ENCODE assay signal across 27 cellular contexts in genomic region chr17:39996789-39997188, GRCh38. TPM values are rescaled to one million over a fixed set of nuclear protein-coding genes. Genes with fewer than 3 reads are reported as not detected.
A peak's percentile ranks its signal among the peaks of the same experiment; 100 is the strongest.
DNase-seq lines count a peak whose midpoint lies in the region; ATAC-seq and TF ChIP-seq lines count a peak whose summit lies in the region.
"Had no signal": no experiment of that assay in that cellular context is flagged by ENCODE, and none has a peak within 500 bp of the region (broad histone marks: within the 10 kb centered on the region; RNA-seq: fewer than 3 reads in every experiment).

No MANE protein-coding gene starts in this region.

- in situ Hi-C loops in ACHN (cut with HindIII; ENCODE audit: low pct_ligation_motif_present, low pct_unique_long_range_greater_than_20kb, low sequenced_read_pairs): no loop called here

- no peak overlapping the region for H3K14ac ChIP-seq in mesenchymal stem cell (ENCODE audit: low read length in 2 of 2)

- ATAC-seq in heart left ventricle: peak in 3 of 4 donors; percentile 40 to 73 (median 58)
- ATAC-seq: activated naive CD8-positive, alpha-beta T cell treated with anti-CD3 and anti-CD28 coated beads, Interleukin-2, amount 50 U/mL, for 24 hours; effector memory CD8-positive, alpha-beta T cell; stimulated activated naive CD8-positive, alpha-beta T cell treated with anti-CD3 and anti-CD28 coated beads, Interleukin-15, Interleukin-2, amounts not matched to agents 100 U/mL and 50 U/mL, for 24 hours; WTC11 had no signal

- no peak overlapping the region for H3K18ac ChIP-seq in mesenchymal stem cell (ENCODE audit: low read depth in 1 of 2, low read length in 2 of 2)

- H3K27ac ChIP-seq in WERI-Rb-1: peak overlapping the region; percentile 24; the same call in 1 of the 2 replicates
- peak overlapping the region in 1 of 12 donors; percentile 17 for H3K27ac ChIP-seq in heart left ventricle
- H3K27ac ChIP-seq in mesenchymal stem cell (ENCODE audit: low read length, poor library complexity, severe bottlenecking): no peak overlapping the region
- H3K27ac ChIP-seq in vagina: peak overlapping the region; percentile 36
- H3K27ac ChIP-seq: thyroid gland had no signal

- H3K27me3 ChIP-seq in WERI-Rb-1 (ENCODE audit: insufficient read depth, low read depth, severe bottlenecking) (no peaks in the 10 kb centered on the region), heart left ventricle (no peaks in the 10 kb centered on the region), mesenchymal stem cell (ENCODE audit: control insufficient read depth in 1 of 2, insufficient read depth in 1 of 2, low read length in 2 of 2) (no peaks in the 10 kb centered on the region), vagina (no peaks in the 10 kb centered on the region)
- H3K27me3 ChIP-seq: MG63, thyroid gland had no signal

- H4K8ac ChIP-seq in mesenchymal stem cell (ENCODE audit: low read length): no peak overlapping the region

- H2AFZ ChIP-seq in mesenchymal stem cell (ENCODE audit: low read depth, low read length): no peak overlapping the region

- TF ChIP-seq CTCF in WERI-Rb-1 (IDR thresholded peaks at IDR 0.05; ENCODE audit: low read depth, low read length) (no peak), heart left ventricle (IDR thresholded peaks at IDR 0.05) (no peak), vagina (IDR thresholded peaks at IDR 0.05) (no peak)

- H3K79me1 ChIP-seq in mesenchymal stem cell (replicated peaks; ENCODE audit: low read length, poor library complexity, severe bottlenecking): peaks cover 8% of the 10 kb centered on the region

- H3K9me3 ChIP-seq in WERI-Rb-1 (ENCODE audit: severe bottlenecking): no peaks in the 10 kb centered on the region
- no peaks in the 10 kb centered on the region for H3K9me3 ChIP-seq in heart left ventricle
- no peaks in the 10 kb centered on the region for H3K9me3 ChIP-seq in mesenchymal stem cell (ENCODE audit: control insufficient read depth, low read length)
- H3K9me3 ChIP-seq in vagina: no peaks in the 10 kb centered on the region
- H3K9me3 ChIP-seq: MG63, thyroid gland had no signal

- no peak overlapping the region for H3K4me2 ChIP-seq in mesenchymal stem cell (ENCODE audit: low read length, poor library complexity, severe bottlenecking)

- H3K36me3 ChIP-seq in WERI-Rb-1 (peaks cover 69% of the 10 kb centered on the region), heart left ventricle (peaks cover 0 to 77% (median 67%) of the 10 kb centered on the region in 9 donors), mesenchymal stem cell (ENCODE audit: control insufficient read depth in 1 of 2, insufficient read depth in 2 of 2, low read depth in 1 of 2, low read length in 2 of 2) (peaks cover 63% of the 10 kb centered on the region in 2 experiments), vagina (peaks cover 0 to 54% of the 10 kb centered on the region in 2 donors)

- H3K9ac ChIP-seq in mesenchymal stem cell (ENCODE audit: low read length): peak overlapping the region; percentile 1

- H2BK5ac ChIP-seq in mesenchymal stem cell (ENCODE audit: low read depth, low read length, poor library complexity, severe bottlenecking): no peak overlapping the region

- H3K4me1 ChIP-seq in heart left ventricle (peaks cover 0 to 11% (median 0%) of the 10 kb centered on the region in 12 donors), mesenchymal stem cell (ENCODE audit: control insufficient read depth, insufficient read depth, low read depth, low read length) (no peaks in the 10 kb centered on the region), vagina (peaks cover 35% of the 10 kb centered on the region)
- H3K4me1 ChIP-seq: thyroid gland had no signal

- no peak overlapping the region for H3K4ac ChIP-seq in mesenchymal stem cell (ENCODE audit: low read depth in 1 of 2, low read length in 2 of 2)

- no peak overlapping the region for H2BK15ac ChIP-seq in mesenchymal stem cell (ENCODE audit: low read depth, poor library complexity, severe bottlenecking)

- WGBS in heart left ventricle, 4 donors: 37 to 52% (median 44%) methylated on average over 6 of the region's 6 CpGs
- 81% methylated on average over 6 of the region's 6 CpGs for WGBS in mesenchymal stem cell

- DNase-seq in WERI-Rb-1 (peak; percentile 60), heart left ventricle (peak in 1 of 5 donors; percentile 54), mesenchymal stem cell (no peak), vagina (ENCODE audit: extremely low spot score in 2 of 2) (no peak), GM19238 (ENCODE audit: insufficient read length, low spot score) (no peak), ACHN (no peak)
- no peak for DNase-seq in activated T-cell treated with anti-CD3 and anti-CD28 coated beads, Interleukin-2, amount 50 U/mL, for 1 hour
- DNase-seq: activated effector memory CD4-positive, alpha-beta T cell treated with Interleukin-2 at 50 U/mL for 16 hours; activated naive CD8-positive, alpha-beta T cell treated with anti-CD3 and anti-CD28 coated beads, Interleukin-2, amount 50 U/mL, for 24 hours; CD4-positive, alpha-beta memory T cell; DMS153; effector memory CD8-positive, alpha-beta T cell; GOT3; islet precursor cell; MG63; NCI-H2081; OCI-M1; retina; SHP77; stimulated activated naive CD8-positive, alpha-beta T cell treated with anti-CD3 and anti-CD28 coated beads, Interleukin-15, Interleukin-2, amounts not matched to agents 100 U/mL and 50 U/mL, for 24 hours; T-helper 9 cell; thyroid gland had no signal

- H4K91ac ChIP-seq in mesenchymal stem cell (ENCODE audit: low read length): no peak overlapping the region

- TF ChIP-seq POLR2A in heart left ventricle (IDR thresholded peaks at IDR 0.05): no peak
- TF ChIP-seq POLR2A in vagina (IDR thresholded peaks at IDR 0.05): no peak

- H2BK12ac ChIP-seq in mesenchymal stem cell (ENCODE audit: low read length in 2 of 2): no peak overlapping the region

- no peak overlapping the region for H2AK5ac ChIP-seq in mesenchymal stem cell (ENCODE audit: low read length, severe bottlenecking)

- no peak overlapping the region for H2BK120ac ChIP-seq in mesenchymal stem cell (ENCODE audit: low read depth, low read length)

- H3K4me3 ChIP-seq in WERI-Rb-1 (ENCODE audit: low read depth, low read length): no peak overlapping the region
- no peak overlapping the region for H3K4me3 ChIP-seq in heart left ventricle
- H3K4me3 ChIP-seq in mesenchymal stem cell (ENCODE audit: insufficient read depth in 1 of 2, low read depth in 1 of 2, low read length in 2 of 2): no peak overlapping the region
- no peak overlapping the region for H3K4me3 ChIP-seq in vagina
- H3K4me3 ChIP-seq: K562, MG63, thyroid gland had no signal

- intact Hi-C loops in heart left ventricle (cut with DNase I) (loop anchor here in 1 of 10 donors (10.0 kb wide), 1 partner anchor 278 kb away; no protein-coding TSS in a partner anchor), vagina (cut with DNase I) (no loop called here)

- H3K23ac ChIP-seq in mesenchymal stem cell (ENCODE audit: low read length in 2 of 2): no peak overlapping the region

RNA-seq across cellular contexts. Expression of gene PSMD3, which starts 16.2 kb away (rescaled TPM):
- total RNA-seq in heart left ventricle (100 to 1,000 TPM in 2 of 9 donors, 10 to 100 TPM in 7; 68.9 to 117 (median 83.3) TPM), vagina (95.0 TPM)
- 100 to 1,000 TPM in 1 of 2 donors, 10 to 100 TPM in 1; 72.6 to 142 TPM for polyA plus RNA-seq in heart left ventricle
- polyA plus RNA-seq in mesenchymal stem cell (2013, experiment 1 of 2): 79.8 TPM
- polyA plus RNA-seq in mesenchymal stem cell (2013, experiment 2 of 2): 79.0 TPM

RNA-seq across cellular contexts. Expression of gene CSF3, which starts 18.5 kb away (rescaled TPM):
- total RNA-seq in heart left ventricle (1 to 10 TPM in 1 of 9 donors, under 1 TPM in 1, not detected in 7; 0.80 to 1.3 TPM), vagina (25.3 TPM)
- under 1 TPM; 0.14 to 0.46 TPM for polyA plus RNA-seq in heart left ventricle
- not detected for polyA plus RNA-seq in mesenchymal stem cell (2013, experiment 1 of 2)
- 0.05 TPM for polyA plus RNA-seq in mesenchymal stem cell (2013, experiment 2 of 2)
- total RNA-seq: CD4-positive, alpha-beta memory T cell; frontal cortex; HT-29; K562; thyroid gland; WTC11 had no signal
- polyA plus RNA-seq: CD4-positive, alpha-beta memory T cell had no signal

RNA-seq across cellular contexts. Expression of gene GSDMA, which starts 34.0 kb away (rescaled TPM):
- 1 to 10 TPM in 2 of 9 donors, under 1 TPM in 5, not detected in 2; 0.35 to 3.7 (median 0.52) TPM for total RNA-seq in heart left ventricle
- under 1 TPM in 1 of 2 donors, not detected in 1; 0.08 TPM for polyA plus RNA-seq in heart left ventricle
- polyA plus RNA-seq in mesenchymal stem cell (2013, experiment 1 of 2): not detected
- not detected for polyA plus RNA-seq in mesenchymal stem cell (2013, experiment 2 of 2)
- total RNA-seq in vagina: 0.74 TPM
- total RNA-seq: HT-29, myocyte, thyroid gland, WTC11 had no signal

RNA-seq across cellular contexts. Expression of gene MED24, which starts 57.4 kb away (rescaled TPM):
- 10 to 100 TPM; 51.1 to 75.4 (median 58.3) TPM for total RNA-seq in heart left ventricle
- polyA plus RNA-seq in heart left ventricle: 10 to 100 TPM; 52.7 to 61.8 TPM
- polyA plus RNA-seq in mesenchymal stem cell (2013, experiment 1 of 2): 35.2 TPM
- polyA plus RNA-seq in mesenchymal stem cell (2013, experiment 2 of 2): 35.4 TPM
- total RNA-seq in vagina: 106 TPM

Comparison
In these comparisons a context has a peak if more than half of its experiments do, and no peak if none do; other contexts are left out.
1. RNA of gene CSF3, which starts 18.5 kb away (total RNA-seq): 25.3 TPM in vagina (single experiment); 0.80 to 1.3 TPM in heart left ventricle; every median in the first group is over 10 times any median in the second.